ENCODE assay signal across 1 cellular context in genomic region chr1:21335750-21336168, GRCh38.
TF ChIP-seq lines count a peak whose summit lies in the region.

No MANE protein-coding gene starts in this region.

TF ChIP-seq in HepG2, 621 proteins besides CTCF, POLR2A, EP300 and RAD21:
- TF ChIP-seq CEBPB (IDR thresholded peaks at IDR 0.05; ENCODE audit: borderline replicate concordance, low read depth, low read length), result no peak
